ENCODE assay signal across 8 cellular contexts in genomic region chr6:99282479-99283062, GRCh38.
DNase-seq lines count a peak whose midpoint lies in the region; ATAC-seq and TF ChIP-seq lines count a peak whose summit lies in the region.

No MANE protein-coding gene starts in this region.

- H3K4me1 Mint-ChIP-seq in activated CD8-positive, alpha-beta memory T cell treated with anti-CD3 and anti-CD28 coated beads, Interleukin-2, amount 10 ng/mL, durations not matched to agents 7 days and 5 days: no peaks in the 10 kb centered on the region

- no peak overlapping the region for H3K27ac Mint-ChIP-seq in activated CD8-positive, alpha-beta memory T cell treated with anti-CD3 and anti-CD28 coated beads, Interleukin-2, amount 10 ng/mL, durations not matched to agents 7 days and 5 days

- H3K56ac ChIP-seq in mesendoderm (ENCODE audit: low read length): no peak overlapping the region

- no peak overlapping the region for H3K9ac ChIP-seq in adipocyte (ENCODE audit: low read length)
- no peak overlapping the region for H3K9ac ChIP-seq in mesendoderm (ENCODE audit: low read length)

- H2BK5ac ChIP-seq in mesendoderm (ENCODE audit: low read length): no peak overlapping the region

- DNase-seq in GM12865 (ENCODE audit: low read depth) (no peak), LNCaP clone FGC (ENCODE audit: low read depth) (peak; percentile 6), adipocyte (ENCODE audit: low read depth) (peak; percentile 71), mesendoderm (peak; percentile 16), amniotic stem cell (lab: John Stamatoyannopoulos, UW) (no peak)
- no peak for DNase-seq in activated CD8-positive, alpha-beta memory T cell treated with anti-CD3 and anti-CD28 coated beads, Interleukin-2, amount 10 ng/mL, durations not matched to agents 7 days and 5 days

- no peak overlapping the region for H3K27ac ChIP-seq in mesendoderm (ENCODE audit: low read depth, low read length)

- H3K36me3 Mint-ChIP-seq in activated CD8-positive, alpha-beta memory T cell treated with anti-CD3 and anti-CD28 coated beads, Interleukin-2, amount 10 ng/mL, durations not matched to agents 7 days and 5 days: no peaks in the 10 kb centered on the region

- ATAC-seq in HG03159 (IDR thresholded peaks at IDR 0.05; ENCODE audit: unreplicated experiment): no peak
- ATAC-seq in activated CD8-positive, alpha-beta memory T cell treated with anti-CD3 and anti-CD28 coated beads, Interleukin-2, amount 10 ng/mL, durations not matched to agents 7 days and 5 days: no peak
- no peak for ATAC-seq in GM21717 (IDR thresholded peaks at IDR 0.05; ENCODE audit: unreplicated experiment)

- H4K8ac ChIP-seq in mesendoderm (ENCODE audit: low read depth, low read length): no peak overlapping the region

- H3K4me3 Mint-ChIP-seq in activated CD8-positive, alpha-beta memory T cell treated with anti-CD3 and anti-CD28 coated beads, Interleukin-2, amount 10 ng/mL, durations not matched to agents 7 days and 5 days: no peak overlapping the region

- no peaks in the 10 kb centered on the region for H3K9me3 ChIP-seq in adipocyte (ENCODE audit: control insufficient read depth, low read length)

- no peaks in the 10 kb centered on the region for H3K79me1 ChIP-seq in mesendoderm (ENCODE audit: low read length)

- H2BK15ac ChIP-seq in mesendoderm (replicated peaks; ENCODE audit: low read depth): no peak overlapping the region

- no peaks in the 10 kb centered on the region for H3K36me3 ChIP-seq in adipocyte (ENCODE audit: control insufficient read depth, insufficient read depth, low read length, severe bottlenecking)
- H3K36me3 ChIP-seq in mesendoderm (ENCODE audit: control insufficient read depth, insufficient read depth, low read length): no peaks in the 10 kb centered on the region

- H3K4me3 ChIP-seq in GM12865 (ENCODE audit: low read depth, low read length): no peak overlapping the region
- H3K4me3 ChIP-seq in LNCaP clone FGC (ENCODE audit: low read depth, low read length): no peak overlapping the region
- H3K4me3 ChIP-seq in adipocyte (ENCODE audit: low read length): no peak overlapping the region
- no peak overlapping the region for H3K4me3 ChIP-seq in mesendoderm (ENCODE audit: low read length)

- H2AK5ac ChIP-seq in mesendoderm (ENCODE audit: low read length): no peak overlapping the region

- no peaks in the 10 kb centered on the region for H3K9me3 Mint-ChIP-seq in activated CD8-positive, alpha-beta memory T cell treated with anti-CD3 and anti-CD28 coated beads, Interleukin-2, amount 10 ng/mL, durations not matched to agents 7 days and 5 days (ENCODE audit: low read depth)

- WGBS in mesendoderm (ENCODE audit: extremely low coverage, insufficient coverage, low lambda C conversion rate): 100% methylated on average over 1 of the region's 4 CpGs

- no peak overlapping the region for H3K23ac ChIP-seq in mesendoderm (ENCODE audit: low read length)

- H3K27me3 Mint-ChIP-seq in activated CD8-positive, alpha-beta memory T cell treated with anti-CD3 and anti-CD28 coated beads, Interleukin-2, amount 10 ng/mL, durations not matched to agents 7 days and 5 days: peaks cover 22% of the 10 kb centered on the region

- H2BK120ac ChIP-seq in mesendoderm (ENCODE audit: low read depth, low read length): no peak overlapping the region

- H3K4me1 ChIP-seq in adipocyte (ENCODE audit: control insufficient read depth, insufficient read depth, low read length) (no peaks in the 10 kb centered on the region), mesendoderm (ENCODE audit: control insufficient read depth, low read depth, low read length) (no peaks in the 10 kb centered on the region)

- CTCF ChIA-PET in activated CD8-positive, alpha-beta memory T cell treated with anti-CD3 and anti-CD28 coated beads, Interleukin-2, amount 10 ng/mL, durations not matched to agents 7 days and 5 days (lab: Charles Lee): no interaction called here

- no peaks in the 10 kb centered on the region for H3K79me2 ChIP-seq in mesendoderm (ENCODE audit: control insufficient read depth, insufficient read depth, low read length)

- TF ChIP-seq CTCF in GM12865 (IDR thresholded peaks at IDR 0.05; ENCODE audit: insufficient read depth, low read depth, low read length, missing control alignments) (peak; percentile 32), LNCaP clone FGC (IDR thresholded peaks at IDR 0.05; ENCODE audit: control insufficient read depth, extremely low read depth, insufficient read depth) (peak; percentile 63)

- no peak overlapping the region for H3K18ac ChIP-seq in mesendoderm (ENCODE audit: low read length)

- H3K27me3 ChIP-seq in adipocyte (replicated peaks; ENCODE audit: control insufficient read depth, insufficient read depth, low read length) (peaks cover 5% of the 10 kb centered on the region), mesendoderm (ENCODE audit: insufficient read depth, low read length, poor library complexity) (no peaks in the 10 kb centered on the region)

- H3K4ac ChIP-seq in mesendoderm (ENCODE audit: low read depth, low read length): no peak overlapping the region

- no peak overlapping the region for H4K5ac ChIP-seq in mesendoderm (ENCODE audit: low read length)

- H3K4me2 ChIP-seq in mesendoderm (ENCODE audit: low read length): no peak overlapping the region

Comparison
In these comparisons a context has a peak if more than half of its experiments do, and no peak if none do; other contexts are left out.
1. DNase-seq: peak in LNCaP clone FGC (single experiment), adipocyte (single experiment) and mesendoderm (single experiment); none in GM12865 (single experiment), activated CD8-positive, alpha-beta memory T cell treated with anti-CD3 and anti-CD28 coated beads, Interleukin-2, amount 10 ng/mL, durations not matched to agents 7 days and 5 days (single experiment) and amniotic stem cell (single experiment).